ENCODE assay signal across 2 cellular contexts in the genomic region with DNA sequence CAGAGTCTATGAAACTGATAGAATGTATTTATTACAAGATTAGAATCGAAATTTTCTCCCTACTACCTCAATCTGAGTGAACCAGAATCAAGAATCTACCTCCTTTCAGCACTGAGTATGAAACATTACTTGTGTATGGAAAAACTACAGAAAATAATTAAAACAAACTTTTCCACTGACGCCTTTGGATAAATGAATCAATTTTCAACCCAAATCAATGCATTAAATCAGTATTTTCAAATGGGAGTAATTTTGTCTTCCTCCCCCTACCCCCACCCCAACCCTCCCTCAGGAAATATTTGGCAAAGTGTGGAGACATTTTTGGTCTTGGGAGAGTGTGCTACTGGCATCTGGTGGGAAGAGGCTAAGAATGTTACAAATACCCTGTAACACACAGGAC.
TF ChIP-seq lines count a peak whose summit lies in the region.

No MANE protein-coding gene starts in this region.

TF ChIP-seq in HepG2, 621 proteins besides CTCF, POLR2A, EP300 and RAD21:
- TF ChIP-seq HNRNPK (IDR thresholded peaks at IDR 0.05; ENCODE audit: low read depth, low read length, poor library complexity, severe bottlenecking) (peak; percentile 52), ISL2 (CRISPR knock-in tag; IDR thresholded peaks at IDR 0.05) (no peak)
- TF ChIP-seq, protein P1, sequence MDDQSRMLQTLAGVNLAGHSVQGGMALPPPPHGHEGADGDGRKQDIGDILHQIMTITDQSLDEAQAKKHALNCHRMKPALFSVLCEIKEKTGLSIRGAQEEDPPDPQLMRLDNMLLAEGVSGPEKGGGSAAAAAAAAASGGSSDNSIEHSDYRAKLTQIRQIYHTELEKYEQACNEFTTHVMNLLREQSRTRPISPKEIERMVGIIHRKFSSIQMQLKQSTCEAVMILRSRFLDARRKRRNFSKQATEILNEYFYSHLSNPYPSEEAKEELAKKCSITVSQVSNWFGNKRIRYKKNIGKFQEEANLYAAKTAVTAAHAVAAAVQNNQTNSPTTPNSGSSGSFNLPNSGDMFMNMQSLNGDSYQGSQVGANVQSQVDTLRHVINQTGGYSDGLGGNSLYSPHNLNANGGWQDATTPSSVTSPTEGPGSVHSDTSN (CRISPR knock-in tag; IDR thresholded peaks at IDR 0.05; ENCODE audit: borderline replicate concordance) = no peak

TF ChIP-seq in K562, 482 proteins besides CTCF, POLR2A, EP300 and RAD21:
- TF ChIP-seq ZNF12 (CRISPR knock-in tag; IDR thresholded peaks at IDR 0.05) (no peak), ZNF431 (CRISPR knock-in tag; IDR thresholded peaks at IDR 0.05) (no peak), HNRNPK (IDR thresholded peaks at IDR 0.05; ENCODE audit: low read depth, low read length, poor library complexity, severe bottlenecking) (peak; percentile 67), MAFF (IDR thresholded peaks at IDR 0.05; ENCODE audit: low read length) (no peak)
- TF ChIP-seq, protein P2, sequence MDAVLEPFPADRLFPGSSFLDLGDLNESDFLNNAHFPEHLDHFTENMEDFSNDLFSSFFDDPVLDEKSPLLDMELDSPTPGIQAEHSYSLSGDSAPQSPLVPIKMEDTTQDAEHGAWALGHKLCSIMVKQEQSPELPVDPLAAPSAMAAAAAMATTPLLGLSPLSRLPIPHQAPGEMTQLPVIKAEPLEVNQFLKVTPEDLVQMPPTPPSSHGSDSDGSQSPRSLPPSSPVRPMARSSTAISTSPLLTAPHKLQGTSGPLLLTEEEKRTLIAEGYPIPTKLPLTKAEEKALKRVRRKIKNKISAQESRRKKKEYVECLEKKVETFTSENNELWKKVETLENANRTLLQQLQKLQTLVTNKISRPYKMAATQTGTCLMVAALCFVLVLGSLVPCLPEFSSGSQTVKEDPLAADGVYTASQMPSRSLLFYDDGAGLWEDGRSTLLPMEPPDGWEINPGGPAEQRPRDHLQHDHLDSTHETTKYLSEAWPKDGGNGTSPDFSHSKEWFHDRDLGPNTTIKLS (IDR thresholded peaks at IDR 0.05; ENCODE audit: borderline replicate concordance, low read depth) = no peak
TF ChIP-seq in K562: peak in this region for 1.
